17 cellular contexts compared by ENCODE assay signal in the genomic region with DNA sequence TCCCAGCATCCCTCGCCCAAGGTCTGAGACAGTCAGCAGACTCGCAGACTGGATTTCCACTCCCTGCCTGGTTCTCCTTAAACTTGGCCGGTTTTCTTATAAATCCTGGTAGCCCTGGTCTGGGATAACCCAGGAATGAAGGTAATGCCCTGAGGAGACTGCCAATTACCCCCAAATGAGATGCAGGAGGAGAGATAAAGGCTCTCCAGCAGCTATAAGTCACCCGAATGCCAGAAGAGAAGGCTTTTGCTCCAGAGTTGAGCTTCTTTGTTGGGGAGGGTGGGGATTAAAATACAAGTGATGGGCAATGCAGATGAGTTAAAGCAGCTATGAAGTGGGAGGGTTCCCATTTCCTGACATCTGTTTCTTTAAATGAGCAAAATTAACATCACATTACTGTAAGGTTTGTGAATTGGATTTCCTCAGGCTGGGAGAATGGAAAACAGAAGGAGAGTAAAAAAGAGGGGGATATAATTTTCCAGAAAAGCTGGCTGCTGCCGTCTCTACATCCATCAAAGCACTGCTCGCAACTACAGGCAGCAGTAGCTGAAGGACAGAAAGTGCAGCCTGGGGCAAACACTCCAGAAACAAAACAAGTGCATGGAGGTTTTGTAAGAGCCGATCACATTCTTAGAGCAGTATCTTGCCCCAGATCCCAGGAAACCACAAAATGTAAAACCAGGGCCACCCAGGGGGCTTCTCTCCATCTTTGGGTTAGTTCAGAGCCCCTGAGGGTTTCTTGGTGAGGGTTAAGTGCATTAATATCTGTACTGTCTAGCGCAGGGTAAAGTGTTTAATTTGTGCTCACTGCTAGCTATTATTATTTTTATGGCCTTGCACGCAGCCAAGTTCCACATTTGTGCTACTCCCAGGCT.
DNase-seq lines count a peak whose midpoint lies in the region; ATAC-seq lines count a peak whose summit lies in the region.
"Had no signal": no experiment of that assay in that cellular context is flagged by ENCODE, and none has a peak within 500 bp of the region (broad histone marks: within the 10 kb centered on the region; RNA-seq: fewer than 3 reads in every experiment).

No MANE protein-coding gene starts in this region.

- H3K4me2 ChIP-seq in BLaER1 treated with 17β-estradiol and CSF1 and Interleukin-3, amounts not matched to agents 10 nM and 100 nM: peak overlapping the region in 8 of 11 experiments; percentile 22 to 68 (median 48); a peak in 13 of 22 replicates
- H3K4me2 ChIP-seq in neuronal stem cell (ENCODE audit: insufficient read depth, low read length, poor library complexity, severe bottlenecking): no peak overlapping the region
- H3K4me2 ChIP-seq: A549 had no signal

- H2AFZ ChIP-seq in neuronal stem cell (ENCODE audit: low read length): peak overlapping the region; percentile 25

- no peak overlapping the region for H3K27ac ChIP-seq in BLaER1 treated with 17β-estradiol and CSF1 and Interleukin-3, amounts not matched to agents 10 nM and 100 nM
- H3K27ac ChIP-seq in neuronal stem cell (replicated peaks; ENCODE audit: low read length): no peak overlapping the region
- H3K27ac ChIP-seq: A549 had no signal

- in situ Hi-C loops in HAP-1 (cut with MboI; ENCODE audit: low sequenced_read_pairs) (no loop called here), ACHN (cut with HindIII; ENCODE audit: low pct_ligation_motif_present, low pct_unique_long_range_greater_than_20kb, low sequenced_read_pairs) (no loop called here)

- no peaks in the 10 kb centered on the region for H3K9me3 ChIP-seq in BLaER1 treated with 17β-estradiol and CSF1 and Interleukin-3, amounts not matched to agents 10 nM and 100 nM (replicated peaks in 1 of 11)
- H3K9me3 ChIP-seq in HAP-1 (no peaks in the 10 kb centered on the region), neuronal stem cell (replicated peaks in 1 of 2; ENCODE audit: control insufficient read depth in 2 of 2, insufficient read depth in 1 of 2, low read depth in 1 of 2, low read length in 2 of 2) (no peaks in the 10 kb centered on the region)
- H3K9me3 ChIP-seq: A549 had no signal

- H3K14ac ChIP-seq in neuronal stem cell (ENCODE audit: low read length): no peak overlapping the region

- H2BK5ac ChIP-seq in neuronal stem cell (ENCODE audit: low read length): no peak overlapping the region

- H3K4ac ChIP-seq in neuronal stem cell (ENCODE audit: low read length): no peak overlapping the region

- no peak overlapping the region for H2BK12ac ChIP-seq in neuronal stem cell (ENCODE audit: low read length)

- WGBS in neuronal stem cell (ENCODE audit: extremely low coverage in 2 of 2, insufficient read length in 2 of 2, insufficient replicate concordance in 1 of 2), 2 donors: no CpG with 5 or more reads among the region's 9 CpGs

- H3K27me3 ChIP-seq in BLaER1 treated with 17β-estradiol and CSF1 and Interleukin-3, amounts not matched to agents 10 nM and 100 nM: no peaks in the 10 kb centered on the region
- no peaks in the 10 kb centered on the region for H3K27me3 ChIP-seq in HAP-1 (ENCODE audit: low read depth)
- H3K27me3 ChIP-seq in neuronal stem cell (ENCODE audit: control insufficient read depth in 3 of 3, insufficient read depth in 3 of 3, low read depth in 1 of 3, low read length in 3 of 3): no peaks in the 10 kb centered on the region

- peak overlapping the region; percentile 61 for H3K18ac ChIP-seq in neuronal stem cell (ENCODE audit: low read length)

- no peaks in the 10 kb centered on the region for H3K36me3 ChIP-seq in BLaER1 treated with 17β-estradiol and CSF1 and Interleukin-3, amounts not matched to agents 10 nM and 100 nM
- H3K36me3 ChIP-seq in HAP-1 (replicated peaks) (no peaks in the 10 kb centered on the region), neuronal stem cell (replicated peaks in 1 of 2; ENCODE audit: control insufficient read depth in 2 of 2, insufficient read depth in 2 of 2, low read length in 2 of 2) (no peaks in the 10 kb centered on the region)

- no peak overlapping the region for H4K91ac ChIP-seq in neuronal stem cell (ENCODE audit: low read depth, low read length, poor library complexity)

- peaks cover 0 to 16% (median 10%) of the 10 kb centered on the region in 10 experiments; a peak in 15 of 20 replicates for H3K4me1 ChIP-seq in BLaER1 treated with 17β-estradiol and CSF1 and Interleukin-3, amounts not matched to agents 10 nM and 100 nM
- H3K4me1 ChIP-seq in HAP-1 (peaks cover 10% of the 10 kb centered on the region), neuronal stem cell (ENCODE audit: control insufficient read depth in 2 of 2, insufficient read depth in 1 of 2, low read depth in 1 of 2, low read length in 2 of 2) (peaks cover 0 to 3% of the 10 kb centered on the region in 2 donors)

- H3K79me1 ChIP-seq in neuronal stem cell (ENCODE audit: low read depth, low read length): no peaks in the 10 kb centered on the region

- no peak overlapping the region for H3K9ac ChIP-seq in BLaER1 treated with 17β-estradiol and CSF1 and Interleukin-3, amounts not matched to agents 10 nM and 100 nM
- no peak overlapping the region for H3K9ac ChIP-seq in neuronal stem cell (ENCODE audit: low read depth, low read length, poor library complexity)

- H3K4me3 ChIP-seq in BLaER1 treated with 17β-estradiol and CSF1 and Interleukin-3, amounts not matched to agents 10 nM and 100 nM: no peak overlapping the region
- H3K4me3 ChIP-seq in HAP-1: no peak overlapping the region
- H3K4me3 ChIP-seq in neuronal stem cell (ENCODE audit: low read length in 2 of 2): no peak overlapping the region
- H3K4me3 ChIP-seq: A549 had no signal

- no peak overlapping the region for H4K8ac ChIP-seq in neuronal stem cell (ENCODE audit: low read depth, low read length)

- no peaks in the 10 kb centered on the region for H4K20me1 ChIP-seq in BLaER1 treated with 17β-estradiol and CSF1 and Interleukin-3, amounts not matched to agents 10 nM and 100 nM

- H2BK120ac ChIP-seq in neuronal stem cell (ENCODE audit: low read depth, low read length): no peak overlapping the region

- ATAC-seq in HG03439 (IDR thresholded peaks at IDR 0.05; ENCODE audit: unreplicated experiment): no peak
- ATAC-seq in HG03280 (IDR thresholded peaks at IDR 0.05; ENCODE audit: unreplicated experiment): no peak
- ATAC-seq: A549, HCT116 had no signal

- H2AK5ac ChIP-seq in neuronal stem cell (ENCODE audit: low read depth, low read length): no peak overlapping the region

- H2BK15ac ChIP-seq in neuronal stem cell (ENCODE audit: low read length): no peak overlapping the region

- H3K23ac ChIP-seq in neuronal stem cell (ENCODE audit: low read depth, low read length, poor library complexity): no peak overlapping the region

- DNase-seq in HAP-1 (ENCODE audit: low spot score in 2 of 2) (peak; percentile 31 to 34), astrocyte of the hippocampus (ENCODE audit: low read depth, low spot score) (peak; percentile 25), neuronal stem cell (ENCODE audit: low spot score) (no peak), mucosa of gallbladder (ENCODE audit: low spot score) (no peak), ACHN (no peak)
- DNase-seq: KG1, NCI-H1092, NCI-H146, NCI-H2081 treated with DMSO at 0.1 percent for 48 hours, NCI-H2227 treated with DMSO at 0.1 percent for 48 hours, NCI-H526, SHP77 had no signal

Comparison
In these comparisons a context has a peak if more than half of its experiments do, and no peak if none do; other contexts are left out.
1. DNase-seq: peak in HAP-1 (2 of 2) and astrocyte of the hippocampus (single experiment); none in neuronal stem cell (single experiment), mucosa of gallbladder (single experiment) and ACHN (single experiment).